Comparison of ENCODE assay signal across 16 cellular contexts in the genomic region with DNA sequence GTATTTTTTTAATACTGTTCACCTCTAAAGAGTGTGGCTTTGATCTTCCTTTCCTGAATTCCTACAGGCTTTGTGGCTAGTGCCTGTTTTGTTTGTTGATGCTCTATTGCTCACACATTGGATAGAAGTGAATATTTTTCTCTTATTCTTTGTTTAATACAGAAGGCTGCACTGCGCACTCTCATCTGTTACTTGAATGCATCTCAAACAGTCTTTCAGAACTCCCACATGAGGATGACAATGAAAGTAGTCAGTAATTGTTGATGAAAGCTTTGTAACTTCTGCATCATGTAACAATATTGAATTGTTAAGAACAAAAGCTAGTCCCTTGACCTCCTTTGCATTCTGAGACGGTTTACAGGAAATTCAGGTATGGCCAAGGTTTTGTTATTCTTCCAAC.
A peak's percentile ranks its signal among the peaks of the same experiment; 100 is the strongest.
DNase-seq lines count a peak whose midpoint lies in the region; ATAC-seq lines count a peak whose summit lies in the region.
"Had no signal": no experiment of that assay in that cellular context is flagged by ENCODE, and none has a peak within 500 bp of the region (broad histone marks: within the 10 kb centered on the region; RNA-seq: fewer than 3 reads in every experiment).

No MANE protein-coding gene starts in this region.

- DNase-seq in Ammon's horn (ENCODE audit: low spot score) = peak; percentile 58
- DNase-seq in foreskin melanocyte = peak; percentile 25
- DNase-seq in kidney glomerular epithelial cell (lab: John Stamatoyannopoulos, UW) = peak; percentile 32
- peak; percentile 97 for DNase-seq in pons (ENCODE audit: low spot score)
- DNase-seq in activated CD4-positive, alpha-beta T cell treated with anti-CD3 and anti-CD28 coated beads for 4 hours = no peak
- no peak for DNase-seq in DMS 273 treated with DMSO at 0.1 percent for 48 hours (lab: John Stamatoyannopoulos, UW)
- DNase-seq in HUDEP-2 (lab: John Stamatoyannopoulos, UW; ENCODE audit: unreplicated experiment in 76 of 76) = no peak
- DNase-seq: 8988T; AML-193; CD4-positive, CD25-positive, alpha-beta regulatory T cell; DMS153; DMS79 treated with DMSO at 0.1 percent for 48 hours; EL; HCEC 1CT; IMR-90 had no signal

- no peak for ATAC-seq in HG02759 (IDR thresholded peaks at IDR 0.05; ENCODE audit: unreplicated experiment)

Comparison
In these comparisons a context has a peak if more than half of its experiments do, and no peak if none do; other contexts are left out.
1. DNase-seq: peak in Ammon's horn (single experiment), foreskin melanocyte (single experiment), kidney glomerular epithelial cell (single experiment) and pons (single experiment); none in activated CD4-positive, alpha-beta T cell treated with anti-CD3 and anti-CD28 coated beads for 4 hours (0 of 2), DMS 273 treated with DMSO at 0.1 percent for 48 hours (single experiment) and HUDEP-2 (0 of 76).